Comparison of ENCODE assay signal across 8 cellular contexts in genomic region chr10:109914966-109915365, GRCh38. TPM values are rescaled to one million over a fixed set of nuclear protein-coding genes. Genes with fewer than 3 reads are reported as not detected.
DNase-seq lines count a peak whose midpoint lies in the region; ATAC-seq, FAIRE-seq and TF ChIP-seq lines count a peak whose summit lies in the region.

No MANE protein-coding gene starts in this region.

- peaks cover 64% of the 10 kb centered on the region for H3K4me1 ChIP-seq in body of pancreas

- peak overlapping the region; percentile 43 to 84 for H3K27ac Mint-ChIP-seq in natural killer cell treated with Interleukin-12 subunit alpha and Interleukin-12 subunit beta and Interleukin-15 and Interleukin-18, amount 100 ng/mL, for 72 hours

- peak in 2 of 3 donors; percentile 71 to 82 for TF ChIP-seq POLR2A in body of pancreas (IDR thresholded peaks at IDR 0.05)

- H3K4me1 Mint-ChIP-seq in natural killer cell treated with Interleukin-12 subunit alpha and Interleukin-12 subunit beta and Interleukin-15 and Interleukin-18, amount 100 ng/mL, for 72 hours (ENCODE audit: low read depth in 2 of 2): peaks cover 63 to 78% of the 10 kb centered on the region in 2 donors

- no peaks in the 10 kb centered on the region for H3K36me3 ChIP-seq in body of pancreas (replicated peaks in 1 of 2; ENCODE audit: insufficient read depth in 1 of 2, low read depth in 2 of 2)

- H3K9me3 ChIP-seq in body of pancreas: no peaks in the 10 kb centered on the region

- H3K4me3 Mint-ChIP-seq in natural killer cell treated with Interleukin-12 subunit alpha and Interleukin-12 subunit beta and Interleukin-15 and Interleukin-18, amount 100 ng/mL, for 72 hours: peak overlapping the region; percentile 43

- H3K4me3 ChIP-seq in body of pancreas: no peak overlapping the region

- no peaks in the 10 kb centered on the region for H3K27me3 ChIP-seq in body of pancreas

- DNase-seq in AG20443 (ENCODE audit: low spot score) (peak; percentile 73), RCC 7860 (ENCODE audit: low spot score) (peak; percentile 72), body of pancreas (peak; percentile 54 to 83 (median 66)), NCI-H524 (lab: John Stamatoyannopoulos, UW) (no peak), sciatic nerve (ENCODE audit: low spot score) (no peak)
- peak; percentile 69 for DNase-seq in natural killer cell treated with Interleukin-12 subunit alpha and Interleukin-12 subunit beta and Interleukin-15 and Interleukin-18, amount 100 ng/mL, for 72 hours (ENCODE audit: low spot score)

- intact Hi-C loops in body of pancreas (cut with DNase I): no loop called here
- intact Hi-C loops in sciatic nerve (cut with DNase I): no loop called here

- peak; percentile 93 for FAIRE-seq in RCC 7860 (lab: Jason Lieb, UNC)

- TF ChIP-seq CTCF in body of pancreas (IDR thresholded peaks at IDR 0.05): no peak

- H3K9me3 Mint-ChIP-seq in natural killer cell treated with Interleukin-12 subunit alpha and Interleukin-12 subunit beta and Interleukin-15 and Interleukin-18, amount 100 ng/mL, for 72 hours: no peaks in the 10 kb centered on the region

- 7 to 16% methylated on average over 3 of the region's 3 CpGs for WGBS in body of pancreas, 2 donors

- H3K36me3 Mint-ChIP-seq in natural killer cell treated with Interleukin-12 subunit alpha and Interleukin-12 subunit beta and Interleukin-15 and Interleukin-18, amount 100 ng/mL, for 72 hours: peaks cover 22% of the 10 kb centered on the region

- H3K27ac ChIP-seq in body of pancreas: peak overlapping the region; percentile 69 to 85 (median 80)

- no peaks in the 10 kb centered on the region for H3K27me3 Mint-ChIP-seq in natural killer cell treated with Interleukin-12 subunit alpha and Interleukin-12 subunit beta and Interleukin-15 and Interleukin-18, amount 100 ng/mL, for 72 hours

- ATAC-seq in GM21786 (IDR thresholded peaks at IDR 0.05; ENCODE audit: unreplicated experiment): peak; percentile 32
- ATAC-seq in body of pancreas: peak; percentile 90
- ATAC-seq in natural killer cell treated with Interleukin-12 subunit alpha and Interleukin-12 subunit beta and Interleukin-15 and Interleukin-18, amount 100 ng/mL, for 72 hours: peak; percentile 83 to 92
- no peak for ATAC-seq in HG02884 (IDR thresholded peaks at IDR 0.05; ENCODE audit: unreplicated experiment)
- no peak for ATAC-seq in sciatic nerve

RNA-seq across cellular contexts. Expression of gene XPNPEP1, which starts 8.3 kb away (rescaled TPM):
- 100 to 1,000 TPM in 1 of 2 donors, 10 to 100 TPM in 1; 77.6 to 104 TPM for total RNA-seq in body of pancreas
- 10 to 100 TPM; 98.8 to 99.9 TPM for total RNA-seq in natural killer cell treated with Interleukin-12 subunit alpha and Interleukin-12 subunit beta and Interleukin-15 and Interleukin-18, amount 100 ng/mL, for 72 hours
- 60.6 TPM for total RNA-seq in sciatic nerve

Comparison
In these comparisons a context has a peak if more than half of its experiments do, and no peak if none do; other contexts are left out.
1. DNase-seq: peak in AG20443 (single experiment), RCC 7860 (single experiment), body of pancreas (4 of 4) and natural killer cell treated with Interleukin-12 subunit alpha and Interleukin-12 subunit beta and Interleukin-15 and Interleukin-18, amount 100 ng/mL, for 72 hours (single experiment); none in NCI-H524 (0 of 2) and sciatic nerve (single experiment).
2. ATAC-seq: peak in GM21786 (single experiment), body of pancreas (single experiment) and natural killer cell treated with Interleukin-12 subunit alpha and Interleukin-12 subunit beta and Interleukin-15 and Interleukin-18, amount 100 ng/mL, for 72 hours (2 of 2); none in HG02884 (single experiment) and sciatic nerve (single experiment).